ENCODE assay signal across 8 cellular contexts in the genomic region with DNA sequence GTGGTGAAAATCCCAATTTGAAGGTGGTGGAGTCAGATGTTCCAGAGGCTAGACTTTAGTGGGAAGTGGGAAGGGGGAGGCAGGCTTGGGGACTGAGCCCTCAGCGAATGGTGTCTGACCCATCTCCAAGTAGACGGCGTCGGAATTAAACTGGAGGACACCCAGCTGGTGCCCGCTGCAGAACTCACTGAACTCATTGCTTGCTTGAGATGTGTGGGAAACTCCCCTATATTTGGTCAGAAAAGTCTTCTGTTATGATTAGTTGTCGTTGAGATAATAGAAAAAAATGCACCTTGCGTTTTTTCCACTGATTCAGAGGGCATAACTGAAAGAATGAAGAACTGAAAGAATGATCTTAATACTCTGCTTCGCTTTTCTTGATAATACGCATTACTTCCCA. TPM values are rescaled to one million over a fixed set of nuclear protein-coding genes. Genes with fewer than 3 reads are reported as not detected.
A peak's percentile ranks its signal among the peaks of the same experiment; 100 is the strongest.
DNase-seq lines count a peak whose midpoint lies in the region; TF ChIP-seq lines count a peak whose summit lies in the region.

No MANE protein-coding gene starts in this region.

- H3K36me3 ChIP-seq in ES-I3 (ENCODE audit: insufficient read depth, low read length) (peaks cover 11% of the 10 kb centered on the region; the same call in 1 of the 2 replicates), HUES64 (ENCODE audit: insufficient read depth, low read length) (peaks cover 32% of the 10 kb centered on the region)

- peaks cover 37% of the 10 kb centered on the region for H3K4me1 Mint-ChIP-seq in brain

- H3K27ac ChIP-seq in HUES64 (ENCODE audit: low read depth, low read length): no peak overlapping the region

- no peaks in the 10 kb centered on the region for H3K27me3 ChIP-seq in HUES64 (ENCODE audit: insufficient read depth, low read length)

- H3K4me1 ChIP-seq in ES-I3 (ENCODE audit: insufficient read depth, low read length) (0 out of 2 replicates have a peak, but pooled peaks cover 4% of the 10 kb centered on the region), HUES64 (ENCODE audit: insufficient read depth, low read length) (no peaks in the 10 kb centered on the region)

- peaks cover 89% of the 10 kb centered on the region for H3K36me3 Mint-ChIP-seq in brain

- peak overlapping the region; percentile 90 to 97 (median 93) for H3K4me3 Mint-ChIP-seq in brain

- peak overlapping the region; percentile 83 for H3K4me3 ChIP-seq in HUES64 (ENCODE audit: low read length)

- peaks cover 68 to 81% (median 74%) of the 10 kb centered on the region in 5 experiments for H3K9me3 Mint-ChIP-seq in brain

- 72% methylated on average over 9 of the region's 9 CpGs for WGBS in HUES64

- peaks cover 6% of the 10 kb centered on the region for H3K27me3 Mint-ChIP-seq in brain

- DNase-seq in midbrain (lab: John Stamatoyannopoulos, UW) (peak; percentile 42), AG08396 (ENCODE audit: low spot score) (no peak), GM03348 (ENCODE audit: low spot score) (no peak), iPS-NIHi11 (ENCODE audit: low spot score) (no peak), GM19240 (ENCODE audit: insufficient read length, low spot score) (no peak)

- H3K9ac ChIP-seq in ES-I3 (ENCODE audit: low read depth, low read length) (peak overlapping the region; percentile 79), HUES64 (ENCODE audit: low read depth, low read length) (peak overlapping the region; percentile 89)

- H3K9me3 ChIP-seq in ES-I3 (ENCODE audit: control insufficient read depth, insufficient read depth, low read length): peaks cover 7% of the 10 kb centered on the region
- peaks cover 48% of the 10 kb centered on the region for H3K9me3 ChIP-seq in HUES64 (ENCODE audit: insufficient read depth, low read depth, low read length)

- peak overlapping the region; percentile 90 to 100 (median 98) for H3K27ac Mint-ChIP-seq in brain

- no peak for TF ChIP-seq CTCF in brain (conservative IDR thresholded peaks at IDR 0.05)

RNA-seq across cellular contexts. Expression of a gene that starts 0.9 kb away (rescaled TPM):
- polyA plus RNA-seq in HUES64 (2013, experiment 1 of 2): 2.4 TPM
- polyA plus RNA-seq in HUES64 (2013, experiment 2 of 2): 2.3 TPM
- polyA plus RNA-seq in brain (ENCODE audit: insufficient read depth, low read depth, low replicate concordance): 1.8 TPM

RNA-seq across cellular contexts. Expression of a gene that starts 9.9 kb away (rescaled TPM):
- polyA plus RNA-seq in HUES64 (2013, experiment 1 of 2): 2.9 TPM
- 2.7 TPM for polyA plus RNA-seq in HUES64 (2013, experiment 2 of 2)
- 5.6 TPM for polyA plus RNA-seq in brain (ENCODE audit: insufficient read depth, low read depth, low replicate concordance)
